8 cellular contexts compared by ENCODE assay signal in the genomic region with DNA sequence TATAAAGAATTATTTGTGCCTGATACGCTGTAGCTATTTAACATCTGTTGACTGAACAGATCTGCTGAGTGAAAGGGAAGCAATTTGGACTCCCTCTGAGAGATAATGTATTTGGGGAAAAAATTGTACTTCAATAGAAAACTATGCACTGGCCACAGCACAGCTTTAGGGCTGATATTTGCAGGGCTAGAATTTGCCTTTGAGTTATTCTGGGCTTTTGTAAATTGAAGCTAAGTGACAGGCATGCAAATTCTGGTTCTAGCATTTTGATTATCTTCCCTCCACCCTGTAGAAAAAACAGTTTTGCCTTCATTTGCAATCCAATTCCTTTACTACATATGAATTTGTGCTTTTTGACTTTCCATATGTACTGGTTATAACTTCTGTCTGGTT.
DNase-seq lines count a peak whose midpoint lies in the region; ATAC-seq and TF ChIP-seq lines count a peak whose summit lies in the region.

No MANE protein-coding gene starts in this region.

- peaks cover 0 to 9% of the 10 kb centered on the region in 2 donors for H3K36me3 ChIP-seq in muscle layer of duodenum (ENCODE audit: control insufficient read depth in 1 of 2, insufficient read depth in 2 of 2, low read length in 2 of 2)

- H3K27ac ChIP-seq in 22Rv1, result peak overlapping the region; percentile 52
- H3K27ac ChIP-seq in muscle layer of duodenum (ENCODE audit: low read length), result peak overlapping the region; percentile 78

- H3K9me3 ChIP-seq in muscle layer of duodenum (ENCODE audit: control insufficient read depth in 1 of 2, low read length in 2 of 2), result no peaks in the 10 kb centered on the region

- H3K27me3 ChIP-seq in muscle layer of duodenum (ENCODE audit: low read depth, low read length), result no peaks in the 10 kb centered on the region

- TF ChIP-seq CTCF in 22Rv1 (IDR thresholded peaks at IDR 0.05), result no peak

- peak; percentile 25 for DNase-seq in astrocyte of the hippocampus (ENCODE audit: low read depth, low spot score)
- no peak for DNase-seq in NCI-H1092 treated with DMSO at 0.1 percent for 48 hours (lab: John Stamatoyannopoulos, UW)
- no peak for DNase-seq in AG20443 (ENCODE audit: low spot score)
- DNase-seq in NCI-H345 treated with DMSO at 0.1 percent for 48 hours (lab: John Stamatoyannopoulos, UW; ENCODE audit: unreplicated experiment), result no peak

- H3K4me1 ChIP-seq in muscle layer of duodenum (ENCODE audit: control insufficient read depth in 1 of 2, insufficient read depth in 2 of 2, low read length in 2 of 2), result peaks cover 9 to 33% of the 10 kb centered on the region in 2 donors

- peak overlapping the region in 1 of 2 donors; percentile 8 for H3K4me3 ChIP-seq in muscle layer of duodenum (ENCODE audit: low read depth in 1 of 2, low read length in 2 of 2)

- ATAC-seq in HG03159 (IDR thresholded peaks at IDR 0.05; ENCODE audit: unreplicated experiment), result peak; percentile 30
- no peak for ATAC-seq in GM19351 (IDR thresholded peaks at IDR 0.05; ENCODE audit: unreplicated experiment)
